1 cellular context compared by ENCODE assay signal in genomic region chr10:98814459-98814858, GRCh38.
TF ChIP-seq lines count a peak whose summit lies in the region.

No MANE protein-coding gene starts in this region.

TF ChIP-seq in SK-N-SH treated with all-trans-retinoic acid at 6 μM for 48 hours, 23 proteins besides CTCF, POLR2A, EP300 and RAD21 (continued from another document):
- 0 out of 2 replicates have a peak, but pooled peaks have one; percentile 73 for TF ChIP-seq TSHZ2 (CRISPR knock-in tag; IDR thresholded peaks at IDR 0.05)
- no peak for TF ChIP-seq PATZ1 (CRISPR knock-in tag; IDR thresholded peaks at IDR 0.05; ENCODE audit: borderline replicate concordance)
- TF ChIP-seq TOX (CRISPR knock-in tag; IDR thresholded peaks at IDR 0.05; ENCODE audit: borderline replicate concordance): no peak
- no peak for TF ChIP-seq ZNF565 (CRISPR knock-in tag; conservative IDR thresholded peaks at IDR 0.05; ENCODE audit: low read depth)
- TF ChIP-seq ZFP30 (CRISPR knock-in tag; IDR thresholded peaks at IDR 0.05): no peak
- TF ChIP-seq PPARA (CRISPR knock-in tag; IDR thresholded peaks at IDR 0.05; ENCODE audit: borderline replicate concordance): no peak
- TF ChIP-seq BACH2 (CRISPR knock-in tag; IDR thresholded peaks at IDR 0.05; ENCODE audit: borderline replicate concordance): peak; percentile 55; the same call in 1 of the 2 replicates
- peak; percentile 58 for TF ChIP-seq CREB5 (CRISPR knock-in tag; IDR thresholded peaks at IDR 0.05; ENCODE audit: low read depth)
- TF ChIP-seq POU6F1 (CRISPR knock-in tag; IDR thresholded peaks at IDR 0.05; ENCODE audit: borderline replicate concordance, low read depth): peak; percentile 22; the same call in 1 of the 2 replicates
- no peak for TF ChIP-seq ZNF8 (CRISPR knock-in tag; IDR thresholded peaks at IDR 0.05)
- peak; percentile 85 for TF ChIP-seq TCF4 (CRISPR knock-in tag; IDR thresholded peaks at IDR 0.05; ENCODE audit: borderline replicate concordance)
